Comparison of ENCODE assay signal across 22 cellular contexts in genomic region chr6:169667716-169668115, GRCh38. TPM values are rescaled to one million over a fixed set of nuclear protein-coding genes. Genes with fewer than 3 reads are reported as not detected.
DNase-seq lines count a peak whose midpoint lies in the region; ATAC-seq, FAIRE-seq and TF ChIP-seq lines count a peak whose summit lies in the region.
"Had no signal": no experiment of that assay in that cellular context is flagged by ENCODE, and none has a peak within 500 bp of the region (broad histone marks: within the 10 kb centered on the region; RNA-seq: fewer than 3 reads in every experiment).

No MANE protein-coding gene starts in this region.

- H3K9ac ChIP-seq in H1 (replicated peaks in 1 of 4; ENCODE audit: extremely low read depth in 1 of 4, low read depth in 3 of 4, low read length in 3 of 4) (no peak overlapping the region; a peak in 1 of 7 replicates), trophoblast cell (ENCODE audit: low read length) (no peak overlapping the region)
- H3K9ac ChIP-seq: BLaER1, GM23248 had no signal

- H3K23ac ChIP-seq in H1 (ENCODE audit: insufficient read length) (no peak overlapping the region), trophoblast cell (ENCODE audit: low read length) (no peak overlapping the region)

- H3K79me2 ChIP-seq in H1 (ENCODE audit: control insufficient read depth in 1 of 2, insufficient read depth in 2 of 2, low read length in 2 of 2), result no peaks in the 10 kb centered on the region
- no peaks in the 10 kb centered on the region for H3K79me2 ChIP-seq in trophoblast cell (ENCODE audit: control insufficient read depth, insufficient read depth, low read length, poor library complexity)

- H3K27ac ChIP-seq in H1 (ENCODE audit: low read depth, low read length) (no peak overlapping the region), lower lobe of right lung (no peak overlapping the region), trophoblast cell (ENCODE audit: low read depth, low read length) (no peak overlapping the region), upper lobe of right lung (no peak overlapping the region)
- H3K27ac ChIP-seq: BLaER1, C4-2B, GM23248 had no signal

- no peak overlapping the region for H3K56ac ChIP-seq in H1 (replicated peaks; ENCODE audit: insufficient read length, low read depth, low read length)

- no peak for ATAC-seq in lower lobe of right lung
- ATAC-seq in upper lobe of right lung, result no peak
- no peak for ATAC-seq in HG03095 (IDR thresholded peaks at IDR 0.05; ENCODE audit: unreplicated experiment)
- ATAC-seq: CD8-positive, alpha-beta T cell had no signal

- H3K27me3 ChIP-seq in H1 (replicated peaks in 1 of 4; ENCODE audit: control insufficient read depth in 3 of 4, extremely low read depth in 1 of 4, insufficient read depth in 3 of 4, low read length in 3 of 4) (no peaks in the 10 kb centered on the region), lower lobe of right lung (ENCODE audit: low read depth) (no peaks in the 10 kb centered on the region), trophoblast cell (ENCODE audit: insufficient read depth, low read length) (no peaks in the 10 kb centered on the region), upper lobe of right lung (no peaks in the 10 kb centered on the region)
- H3K27me3 ChIP-seq: BLaER1 had no signal

- CTCF ChIA-PET in H1 (lab: Charles Lee; ENCODE audit: partially characterized antibody), result interaction anchor here (1.2 kb wide), 1 partner anchor 774 kb away, joined by 3 read pairs; no protein-coding TSS in a partner anchor

- POLR2A ChIA-PET in H1 (lab: Charles Lee; ENCODE audit: partially characterized antibody), result no interaction called here

- FAIRE-seq in H1 (lab: Jason Lieb, UNC), result no peak
- FAIRE-seq: D721Med, GM12892, H54 had no signal

- H3K4me3 ChIP-seq in H1 (ENCODE audit: extremely low read depth in 1 of 4, insufficient read depth in 2 of 4, low read depth in 3 of 4, low read length in 4 of 4) (no peak overlapping the region), lower lobe of right lung (no peak overlapping the region), trophoblast cell (ENCODE audit: low read depth, low read length) (no peak overlapping the region), upper lobe of right lung (no peak overlapping the region)
- H3K4me3 ChIP-seq: BLaER1, GM23248, HAP-1 had no signal

- H2BK20ac ChIP-seq in H1 (ENCODE audit: low read length), result no peak overlapping the region

- H3K9me3 ChIP-seq in H1 (ENCODE audit: insufficient read depth in 2 of 2, low read depth in 1 of 2, low read length in 1 of 2) (no peaks in the 10 kb centered on the region), lower lobe of right lung (no peaks in the 10 kb centered on the region), trophoblast cell (ENCODE audit: insufficient read depth, low read depth, low read length) (peaks cover 1% of the 10 kb centered on the region), upper lobe of right lung (no peaks in the 10 kb centered on the region)
- H3K9me3 ChIP-seq: BLaER1, Caco-2, HAP-1 had no signal

- no peak for TF ChIP-seq RAD21 in H1 (IDR thresholded peaks at IDR 0.05 in 1 of 2, conservative IDR thresholded peaks at IDR 0.05 in 1 of 2; ENCODE audit: low read depth in 2 of 2, low read length in 2 of 2)

- H4K91ac ChIP-seq in H1 (replicated peaks; ENCODE audit: insufficient read length, low read length) (no peak overlapping the region), trophoblast cell (ENCODE audit: low read depth, low read length) (no peak overlapping the region)

- peaks cover 14 to 73% (median 46%) of the 10 kb centered on the region in 4 experiments for H3K36me3 ChIP-seq in H1 (ENCODE audit: control insufficient read depth in 2 of 4, insufficient read depth in 4 of 4, low read length in 3 of 4)
- peaks cover 60% of the 10 kb centered on the region for H3K36me3 ChIP-seq in lower lobe of right lung
- H3K36me3 ChIP-seq in trophoblast cell (ENCODE audit: control insufficient read depth in 1 of 2, insufficient read depth in 2 of 2, low read length in 2 of 2), result peaks cover 34 to 52% of the 10 kb centered on the region in 2 experiments
- H3K36me3 ChIP-seq in upper lobe of right lung, result peaks cover 23% of the 10 kb centered on the region

- H4K5ac ChIP-seq in H1 (ENCODE audit: insufficient read length, low read depth, low read length), result no peak overlapping the region

- DNase-seq in H1 (ENCODE audit: low read depth in 1 of 2, low spot score in 2 of 2) (peak in 1 of 2 experiments; percentile 37), lower lobe of right lung (peak; percentile 43), trophoblast cell (no peak), upper lobe of right lung (peak; percentile 57), foreskin melanocyte (no peak), DMS53 treated with DMSO at 0.1 percent for 48 hours (lab: John Stamatoyannopoulos, UW; ENCODE audit: unreplicated experiment) (no peak), SKM-1 treated with dmso at 0.1 percent for 144 hours (lab: John Stamatoyannopoulos, UW; ENCODE audit: unreplicated experiment) (no peak)
- DNase-seq: Caco-2; CD4-positive, CD25-positive, alpha-beta regulatory T cell; CD8-positive, alpha-beta T cell; DMS 273 treated with DMSO at 0.1 percent for 48 hours; DMS79 treated with DMSO at 0.1 percent for 48 hours; GF-D8; GM23248; HFFc6 had no signal

- no peak for TF ChIP-seq CTCF in H1 (IDR thresholded peaks at IDR 0.05; ENCODE audit: control extremely low read depth in 1 of 3, insufficient read depth in 1 of 3, low read depth in 1 of 3, low read length in 3 of 3)
- no peak for TF ChIP-seq CTCF in lower lobe of right lung (IDR thresholded peaks at IDR 0.05)
- no peak for TF ChIP-seq CTCF in upper lobe of right lung (IDR thresholded peaks at IDR 0.05)

- H3K79me1 ChIP-seq in H1 (ENCODE audit: low read depth, low read length), result peaks cover 7% of the 10 kb centered on the region
- H3K79me1 ChIP-seq in trophoblast cell (ENCODE audit: low read length), result no peaks in the 10 kb centered on the region

- H2AK5ac ChIP-seq in H1 (ENCODE audit: low read depth, low read length) (no peak overlapping the region), trophoblast cell (ENCODE audit: low read length) (no peak overlapping the region)

- TF ChIP-seq EP300 in H1 (IDR thresholded peaks at IDR 0.05; ENCODE audit: borderline replicate concordance in 1 of 2, low read depth in 2 of 2, low read length in 2 of 2), result no peak

- H3K4me2 ChIP-seq in H1 (ENCODE audit: insufficient read depth in 1 of 2, low read depth in 2 of 2, low read length in 2 of 2), result no peak overlapping the region
- no peak overlapping the region for H3K4me2 ChIP-seq in trophoblast cell (ENCODE audit: low read length)
- H3K4me2 ChIP-seq: BLaER1 had no signal

- intact Hi-C loops in lower lobe of right lung (cut with DNase I), result no loop called here
- intact Hi-C loops in upper lobe of right lung (cut with DNase I), result no loop called here

- H4K12ac ChIP-seq in trophoblast cell (ENCODE audit: low read depth, low read length), result no peak overlapping the region

- no peaks in the 10 kb centered on the region for H3K23me2 ChIP-seq in H1 (ENCODE audit: low read depth, low read length)

- H2BK12ac ChIP-seq in H1 (ENCODE audit: low read depth, low read length), result no peak overlapping the region
- H2BK12ac ChIP-seq in trophoblast cell (ENCODE audit: low read length), result no peak overlapping the region

- H3K4ac ChIP-seq in H1 (replicated peaks; ENCODE audit: insufficient read length, low read depth, low read length) (no peak overlapping the region), trophoblast cell (ENCODE audit: low read depth, low read length) (no peak overlapping the region)

- H3K14ac ChIP-seq in H1 (ENCODE audit: insufficient read length), result no peak overlapping the region
- H3K14ac ChIP-seq in trophoblast cell (ENCODE audit: low read length), result no peak overlapping the region

- H2BK5ac ChIP-seq in H1 (ENCODE audit: low read depth, low read length) (no peak overlapping the region), trophoblast cell (ENCODE audit: low read depth, low read length, poor library complexity) (no peak overlapping the region)

- WGBS in H1 (ENCODE audit: extremely low coverage in 1 of 2, insufficient coverage in 1 of 2, insufficient read length in 1 of 2, insufficient replicate concordance in 2 of 2, low coverage in 1 of 2, low lambda C conversion rate in 2 of 2, missing lambda C conversion rate in 1 of 2), 2 experiments, result 94% methylated on average over 27 of the region's 27 CpGs; no CpG with 5 or more reads in 1 of the 2 experiments
- no CpG with 5 or more reads among the region's 27 CpGs for WGBS in trophoblast cell (ENCODE audit: extremely low coverage, insufficient coverage, insufficient read length)

- TF ChIP-seq POLR2A in H1 (IDR thresholded peaks at IDR 0.05; ENCODE audit: control extremely low read depth in 1 of 2, low read depth in 2 of 2, low read length in 2 of 2), result no peak

- H2AFZ ChIP-seq in H1 (ENCODE audit: low read length) (no peak overlapping the region), trophoblast cell (ENCODE audit: insufficient read depth, low read length, poor library complexity) (no peak overlapping the region)
- H2AFZ ChIP-seq: GM23248 had no signal

- peaks cover 11 to 14% of the 10 kb centered on the region in 2 experiments for H4K20me1 ChIP-seq in H1 (replicated peaks in 1 of 2; ENCODE audit: control insufficient read depth in 1 of 2, insufficient read depth in 2 of 2, low read length in 2 of 2)
- H4K20me1 ChIP-seq: BLaER1 had no signal

- no peak overlapping the region for H2BK120ac ChIP-seq in H1 (replicated peaks; ENCODE audit: low read depth, low read length)
- H2BK120ac ChIP-seq in trophoblast cell (ENCODE audit: insufficient read depth, low read length, poor library complexity), result no peak overlapping the region

- H4K8ac ChIP-seq in H1 (ENCODE audit: extremely low read depth, insufficient read depth, low read length) (peak overlapping the region; percentile 69; the same call in 1 of the 2 replicates), trophoblast cell (ENCODE audit: low read depth, low read length) (no peak overlapping the region)

- H3K4me1 ChIP-seq in H1 (replicated peaks in 1 of 4; ENCODE audit: control insufficient read depth in 3 of 4, insufficient read depth in 4 of 4, low read length in 3 of 4), result no peaks in the 10 kb centered on the region
- peaks cover 9% of the 10 kb centered on the region for H3K4me1 ChIP-seq in lower lobe of right lung
- no peaks in the 10 kb centered on the region for H3K4me1 ChIP-seq in trophoblast cell (ENCODE audit: control insufficient read depth in 1 of 2, insufficient read depth in 2 of 2, low read length in 2 of 2)
- H3K4me1 ChIP-seq in upper lobe of right lung, result peaks cover 5% of the 10 kb centered on the region
- H3K4me1 ChIP-seq: Caco-2, HAP-1 had no signal

- H3K18ac ChIP-seq in H1 (ENCODE audit: extremely low read depth, low read length) (no peak overlapping the region), trophoblast cell (ENCODE audit: low read length) (peak overlapping the region; percentile 29)

- no peak overlapping the region for H2BK15ac ChIP-seq in H1 (ENCODE audit: low read length)

RNA-seq across cellular contexts. Expression of gene WDR27, which starts 34.1 kb away (rescaled TPM):
- 64.7 and 68.6 TPM in 2 replicates for total RNA-seq in H1 (2021; fragmentation: NEBNext Ultra II Directional; extraction: Animal tissue kit (Norgen Biotek cat#: 25700))
- 53.6 and 77.6 TPM in 2 replicates for polyA plus RNA-seq in H1 (2011; rRNA removed)
- 77.6 TPM for polyA plus RNA-seq in H1 (2011; cell fraction: cytosol; rRNA removed)
- polyA plus RNA-seq in H1 (2011; cell fraction: nucleus; rRNA removed), result 539 TPM
- polyA plus RNA-seq in H1 (2012, experiment 1 of 2), result 45.1 to 60.7 TPM (median 52.9 TPM) in 4 replicates
- 5.7 TPM for polyA plus RNA-seq in H1 (2012, experiment 2 of 2)
- 39.7 TPM for polyA plus RNA-seq in H1 (2013, experiment 1 of 2)
- 35.8 TPM for polyA plus RNA-seq in H1 (2013, experiment 2 of 2)
- polyA minus RNA-seq in H1 (2011; rRNA and poly(A)+ RNA removed), result 73.4 and 74.5 TPM in 2 replicates
- polyA minus RNA-seq in H1 (2011; cell fraction: cytosol; rRNA and poly(A)+ RNA removed), result 79.7 TPM
- 253 TPM for polyA minus RNA-seq in H1 (2011; cell fraction: nucleus; rRNA and poly(A)+ RNA removed)
- total RNA-seq in lower lobe of right lung, result 38.0 TPM
- polyA plus RNA-seq in trophoblast cell (2013), result 16.0 TPM in 2 replicates
- total RNA-seq in upper lobe of right lung, result 39.0 TPM

RNA-seq across cellular contexts. Expression of gene C6orf120, which starts 34.2 kb away (rescaled TPM):
- 29.1 and 30.6 TPM in 2 replicates for total RNA-seq in H1 (2021; fragmentation: NEBNext Ultra II Directional; extraction: Animal tissue kit (Norgen Biotek cat#: 25700))
- 16.2 and 21.2 TPM in 2 replicates for polyA plus RNA-seq in H1 (2011; rRNA removed)
- polyA plus RNA-seq in H1 (2011; cell fraction: cytosol; rRNA removed), result 20.4 TPM
- 16.1 TPM for polyA plus RNA-seq in H1 (2011; cell fraction: nucleus; rRNA removed)
- polyA plus RNA-seq in H1 (2012, experiment 1 of 2), result 15.2 to 22.4 TPM (median 16.6 TPM) in 4 replicates
- 4.7 TPM for polyA plus RNA-seq in H1 (2012, experiment 2 of 2)
- 27.9 TPM for polyA plus RNA-seq in H1 (2013, experiment 1 of 2)
- polyA plus RNA-seq in H1 (2013, experiment 2 of 2), result 31.0 TPM
- polyA minus RNA-seq in H1 (2011; rRNA and poly(A)+ RNA removed), result 9.8 and 14.2 TPM in 2 replicates
- 19.7 TPM for polyA minus RNA-seq in H1 (2011; cell fraction: cytosol; rRNA and poly(A)+ RNA removed)
- 23.7 TPM for polyA minus RNA-seq in H1 (2011; cell fraction: nucleus; rRNA and poly(A)+ RNA removed)
- total RNA-seq in lower lobe of right lung (22.2 TPM), upper lobe of right lung (22.0 TPM)
- polyA plus RNA-seq in trophoblast cell (2013), result 19.3 and 20.0 TPM in 2 replicates

RNA-seq across cellular contexts. Expression of gene PHF10, which starts 56.6 kb away (rescaled TPM):
- 50.0 and 51.1 TPM in 2 replicates for total RNA-seq in H1 (2021; fragmentation: NEBNext Ultra II Directional; extraction: Animal tissue kit (Norgen Biotek cat#: 25700))
- polyA plus RNA-seq in H1 (2011; rRNA removed), result 8.9 and 15.6 TPM in 2 replicates
- polyA plus RNA-seq in H1 (2011; cell fraction: cytosol; rRNA removed), result 18.4 TPM
- polyA plus RNA-seq in H1 (2011; cell fraction: nucleus; rRNA removed), result 8.8 TPM
- polyA plus RNA-seq in H1 (2012, experiment 1 of 2), result 26.3 to 41.6 TPM (median 31.8 TPM) in 4 replicates
- polyA plus RNA-seq in H1 (2012, experiment 2 of 2), result 14.0 TPM
- polyA plus RNA-seq in H1 (2013, experiment 1 of 2), result 32.5 TPM
- polyA plus RNA-seq in H1 (2013, experiment 2 of 2), result 32.7 TPM
- polyA minus RNA-seq in H1 (2011; rRNA and poly(A)+ RNA removed), result 11.8 and 13.4 TPM in 2 replicates
- polyA minus RNA-seq in H1 (2011; cell fraction: cytosol; rRNA and poly(A)+ RNA removed), result 13.4 TPM
- 15.8 TPM for polyA minus RNA-seq in H1 (2011; cell fraction: nucleus; rRNA and poly(A)+ RNA removed)
- total RNA-seq in lower lobe of right lung (45.7 TPM), upper lobe of right lung (46.1 TPM)
- polyA plus RNA-seq in trophoblast cell (2013), result 34.1 and 36.8 TPM in 2 replicates

Comparison
In these comparisons a context has a peak if more than half of its experiments do, and no peak if none do; other contexts are left out.
1. DNase-seq: peak in lower lobe of right lung (single experiment) and upper lobe of right lung (single experiment); none in trophoblast cell (0 of 2), foreskin melanocyte (single experiment), DMS53 treated with DMSO at 0.1 percent for 48 hours (single experiment) and SKM-1 treated with dmso at 0.1 percent for 144 hours (single experiment).